1 cellular context compared by ENCODE assay signal in the genomic region with DNA sequence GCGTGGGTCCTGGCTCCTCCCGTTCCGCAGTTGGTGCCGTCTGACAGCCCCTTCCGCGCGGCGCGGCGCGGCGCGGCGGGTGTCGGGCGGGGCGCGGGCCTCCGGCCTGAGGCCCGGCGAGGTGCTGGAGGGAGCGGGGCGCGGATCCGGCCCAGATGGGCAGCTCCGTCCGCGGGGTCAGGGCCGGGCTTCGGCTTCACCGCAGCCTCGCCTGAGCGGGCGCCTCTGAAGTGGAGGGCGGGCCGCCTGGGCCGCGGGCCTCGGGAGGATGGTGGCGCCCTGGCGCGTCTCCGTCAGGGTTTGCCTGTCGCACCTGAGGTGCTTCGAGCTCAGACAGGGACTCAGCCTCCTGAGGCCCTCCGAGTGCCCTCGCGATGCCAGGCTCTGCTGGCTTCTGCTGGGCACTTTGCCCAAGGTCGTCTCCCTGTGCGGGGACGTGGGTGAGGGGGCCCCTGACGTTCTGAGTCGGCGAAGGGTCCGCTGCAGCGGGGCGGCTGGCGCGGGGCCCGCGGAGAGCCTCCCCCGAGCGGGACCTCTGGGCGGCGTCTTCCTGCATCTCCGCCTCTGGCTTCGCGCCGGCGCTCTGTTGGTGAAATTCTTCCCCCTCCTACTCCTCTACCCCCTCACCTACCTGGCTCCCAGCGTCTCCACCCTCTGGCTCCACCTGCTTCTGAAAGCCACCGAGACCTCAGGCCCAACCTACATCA.
A peak's percentile ranks its signal among the peaks of the same experiment; 100 is the strongest.
TF ChIP-seq lines count a peak whose summit lies in the region.

No MANE protein-coding gene starts in this region.

TF ChIP-seq in GM23338, 12 proteins besides CTCF, POLR2A, EP300 and RAD21 (continued from another document):
- TF ChIP-seq, protein P1, sequence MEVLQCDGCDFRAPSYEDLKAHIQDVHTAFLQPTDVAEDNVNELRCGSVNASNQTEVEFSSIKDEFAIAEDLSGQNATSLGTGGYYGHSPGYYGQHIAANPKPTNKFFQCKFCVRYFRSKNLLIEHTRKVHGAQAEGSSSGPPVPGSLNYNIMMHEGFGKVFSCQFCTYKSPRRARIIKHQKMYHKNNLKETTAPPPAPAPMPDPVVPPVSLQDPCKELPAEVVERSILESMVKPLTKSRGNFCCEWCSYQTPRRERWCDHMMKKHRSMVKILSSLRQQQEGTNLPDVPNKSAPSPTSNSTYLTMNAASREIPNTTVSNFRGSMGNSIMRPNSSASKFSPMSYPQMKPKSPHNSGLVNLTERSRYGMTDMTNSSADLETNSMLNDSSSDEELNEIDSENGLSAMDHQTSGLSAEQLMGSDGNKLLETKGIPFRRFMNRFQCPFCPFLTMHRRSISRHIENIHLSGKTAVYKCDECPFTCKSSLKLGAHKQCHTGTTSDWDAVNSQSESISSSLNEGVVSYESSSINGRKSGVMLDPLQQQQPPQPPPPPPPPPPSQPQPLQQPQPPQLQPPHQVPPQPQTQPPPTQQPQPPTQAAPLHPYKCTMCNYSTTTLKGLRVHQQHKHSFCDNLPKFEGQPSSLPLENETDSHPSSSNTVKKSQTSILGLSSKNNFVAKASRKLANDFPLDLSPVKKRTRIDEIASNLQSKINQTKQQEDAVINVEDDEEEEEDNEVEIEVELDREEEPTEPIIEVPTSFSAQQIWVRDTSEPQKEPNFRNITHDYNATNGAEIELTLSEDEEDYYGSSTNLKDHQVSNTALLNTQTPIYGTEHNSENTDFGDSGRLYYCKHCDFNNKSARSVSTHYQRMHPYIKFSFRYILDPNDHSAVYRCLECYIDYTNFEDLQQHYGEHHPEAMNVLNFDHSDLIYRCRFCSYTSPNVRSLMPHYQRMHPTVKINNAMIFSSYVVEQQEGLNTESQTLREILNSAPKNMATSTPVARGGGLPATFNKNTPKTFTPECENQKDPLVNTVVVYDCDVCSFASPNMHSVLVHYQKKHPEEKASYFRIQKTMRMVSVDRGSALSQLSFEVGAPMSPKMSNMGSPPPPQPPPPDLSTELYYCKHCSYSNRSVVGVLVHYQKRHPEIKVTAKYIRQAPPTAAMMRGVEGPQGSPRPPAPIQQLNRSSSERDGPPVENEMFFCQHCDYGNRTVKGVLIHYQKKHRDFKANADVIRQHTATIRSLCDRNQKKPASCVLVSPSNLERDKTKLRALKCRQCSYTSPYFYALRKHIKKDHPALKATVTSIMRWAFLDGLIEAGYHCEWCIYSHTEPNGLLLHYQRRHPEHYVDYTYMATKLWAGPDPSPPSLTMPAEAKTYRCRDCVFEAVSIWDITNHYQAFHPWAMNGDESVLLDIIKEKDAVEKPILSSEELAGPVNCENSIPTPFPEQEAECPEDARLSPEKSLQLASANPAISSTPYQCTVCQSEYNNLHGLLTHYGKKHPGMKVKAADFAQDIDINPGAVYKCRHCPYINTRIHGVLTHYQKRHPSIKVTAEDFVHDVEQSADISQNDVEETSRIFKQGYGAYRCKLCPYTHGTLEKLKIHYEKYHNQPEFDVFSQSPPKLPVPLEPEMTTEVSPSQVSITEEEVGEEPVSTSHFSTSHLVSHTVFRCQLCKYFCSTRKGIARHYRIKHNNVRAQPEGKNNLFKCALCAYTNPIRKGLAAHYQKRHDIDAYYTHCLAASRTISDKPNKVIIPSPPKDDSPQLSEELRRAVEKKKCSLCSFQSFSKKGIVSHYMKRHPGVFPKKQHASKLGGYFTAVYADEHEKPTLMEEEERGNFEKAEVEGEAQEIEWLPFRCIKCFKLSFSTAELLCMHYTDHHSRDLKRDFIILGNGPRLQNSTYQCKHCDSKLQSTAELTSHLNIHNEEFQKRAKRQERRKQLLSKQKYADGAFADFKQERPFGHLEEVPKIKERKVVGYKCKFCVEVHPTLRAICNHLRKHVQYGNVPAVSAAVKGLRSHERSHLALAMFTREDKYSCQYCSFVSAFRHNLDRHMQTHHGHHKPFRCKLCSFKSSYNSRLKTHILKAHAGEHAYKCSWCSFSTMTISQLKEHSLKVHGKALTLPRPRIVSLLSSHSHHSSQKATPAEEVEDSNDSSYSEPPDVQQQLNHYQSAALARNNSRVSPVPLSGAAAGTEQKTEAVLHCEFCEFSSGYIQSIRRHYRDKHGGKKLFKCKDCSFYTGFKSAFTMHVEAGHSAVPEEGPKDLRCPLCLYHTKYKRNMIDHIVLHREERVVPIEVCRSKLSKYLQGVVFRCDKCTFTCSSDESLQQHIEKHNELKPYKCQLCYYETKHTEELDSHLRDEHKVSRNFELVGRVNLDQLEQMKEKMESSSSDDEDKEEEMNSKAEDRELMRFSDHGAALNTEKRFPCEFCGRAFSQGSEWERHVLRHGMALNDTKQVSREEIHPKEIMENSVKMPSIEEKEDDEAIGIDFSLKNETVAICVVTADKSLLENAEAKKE (CRISPR knock-in tag; IDR thresholded peaks at IDR 0.05): peak; percentile 60; the same call in 1 of the 2 replicates
- TF ChIP-seq POLR2AphosphoS5 (IDR thresholded peaks at IDR 0.05; ENCODE audit: low read depth) (peak; percentile 49; the same call in 1 of the 2 replicates), NANOG (IDR thresholded peaks at IDR 0.05; ENCODE audit: borderline replicate concordance) (no peak)
TF ChIP-seq in GM23338: peak in this region for 2.
